In the genomic region with DNA sequence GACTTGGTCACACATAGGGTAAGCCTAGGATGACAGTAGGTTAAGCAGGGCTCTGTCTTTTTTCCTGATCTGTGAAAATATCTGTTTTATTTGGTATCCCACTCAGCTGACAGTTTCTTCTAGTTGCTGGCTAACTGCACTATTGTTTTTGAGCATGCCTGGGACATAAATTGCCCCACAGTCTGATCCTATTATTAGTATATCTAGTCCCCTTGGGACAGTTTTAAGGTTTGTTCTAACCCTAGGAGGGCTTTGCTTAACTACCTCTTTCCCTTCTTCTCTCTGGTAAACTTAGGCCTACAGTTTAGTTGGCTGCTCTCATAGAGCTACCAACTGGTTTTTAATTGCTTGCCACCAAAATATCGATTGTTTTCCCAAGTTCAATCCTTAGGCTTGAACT, we compare ENCODE assay signal across 26 cellular contexts.
DNase-seq lines count a peak whose midpoint lies in the region; ATAC-seq, FAIRE-seq and TF ChIP-seq lines count a peak whose summit lies in the region.
"Had no signal": no experiment of that assay in that cellular context is flagged by ENCODE, and none has a peak within 500 bp of the region (broad histone marks: within the 10 kb centered on the region; RNA-seq: fewer than 3 reads in every experiment).

No MANE protein-coding gene starts in this region.

- no peak for TF ChIP-seq RAD21 in GM12878 (IDR thresholded peaks at IDR 0.05; ENCODE audit: insufficient read depth, low read depth, low read length)

- H3K4me1 ChIP-seq in Loucy (ENCODE audit: insufficient read depth, low read length, poor library complexity, severe bottlenecking) (peaks cover 45% of the 10 kb centered on the region), GM12878 (ENCODE audit: control insufficient read depth, insufficient read depth, low read length) (no peaks in the 10 kb centered on the region), small intestine (ENCODE audit: control insufficient read depth in 2 of 2, insufficient read depth in 1 of 2, low read depth in 1 of 2, low read length in 1 of 2) (no peaks in the 10 kb centered on the region), foreskin keratinocyte (peaks cover 3% of the 10 kb centered on the region)

- H2AFZ ChIP-seq in Loucy (ENCODE audit: low read length) (peak overlapping the region; percentile 54), GM12878 (ENCODE audit: control insufficient read depth, low read depth, low read length) (no peak overlapping the region)

- H3K9me2 ChIP-seq in Loucy (replicated peaks; ENCODE audit: low read depth, low read length) = no peaks in the 10 kb centered on the region

- H3K4me2 ChIP-seq in Loucy (ENCODE audit: low read depth, low read length, poor library complexity, severe bottlenecking) (peak overlapping the region; percentile 28), GM12878 (ENCODE audit: control insufficient read depth, insufficient read depth) (no peak overlapping the region)

- SMC1A ChIA-PET in GM12878 (lab: Charles Lee; ENCODE audit: uncharacterized antibody, unreplicated experiment) = interaction anchor here (1.2 kb wide), 1 partner anchor 123 kb away, joined by 3 read pairs; no protein-coding TSS in a partner anchor

- H3K4me3 ChIP-seq in Loucy (ENCODE audit: low read length, poor library complexity, severe bottlenecking) (no peak overlapping the region), GM12878 (no peak overlapping the region), small intestine (ENCODE audit: low read depth in 1 of 2, low read length in 2 of 2) (no peak overlapping the region)
- H3K4me3 ChIP-seq: K562, MG63, SJCRH30 had no signal

- no peaks in the 10 kb centered on the region for H3K79me2 ChIP-seq in Loucy (ENCODE audit: insufficient read depth, low read length)
- H3K79me2 ChIP-seq in GM12878 (ENCODE audit: control insufficient read depth, insufficient read depth, low read length) = no peaks in the 10 kb centered on the region

- peak overlapping the region; percentile 18 for H3K27ac Mint-ChIP-seq in mesothelial cell of epicardium
- peak overlapping the region; percentile 1 for H3K27ac Mint-ChIP-seq in stimulated activated naive B cell treated with anti-CD40 and anti-IgM and Interleukin-4, amounts not matched to agents 10 μg/mL and 1 μg/mL and 100 μg/mL, for 72 hours
- no peak overlapping the region for H3K27ac Mint-ChIP-seq in activated CD8-positive, alpha-beta T cell treated with anti-CD3 and anti-CD28 coated beads for 36 hours
- H3K27ac Mint-ChIP-seq: CD14-positive monocyte; CD8-positive, alpha-beta memory T cell had no signal

- H3K9me3 Mint-ChIP-seq in mesothelial cell of epicardium = no peaks in the 10 kb centered on the region
- no peaks in the 10 kb centered on the region for H3K9me3 Mint-ChIP-seq in stimulated activated naive B cell treated with anti-CD40 and anti-IgM and Interleukin-4, amounts not matched to agents 10 μg/mL and 1 μg/mL and 100 μg/mL, for 72 hours
- H3K9me3 Mint-ChIP-seq in activated CD8-positive, alpha-beta T cell treated with anti-CD3 and anti-CD28 coated beads for 36 hours = no peaks in the 10 kb centered on the region
- H3K9me3 Mint-ChIP-seq: CD8-positive, alpha-beta memory T cell had no signal

- no peaks in the 10 kb centered on the region for H3K27me3 ChIP-seq in Loucy (ENCODE audit: insufficient read depth, low read length, poor library complexity, severe bottlenecking)
- no peaks in the 10 kb centered on the region for H3K27me3 ChIP-seq in GM12878 (replicated peaks in 1 of 2; ENCODE audit: control insufficient read depth in 2 of 2, insufficient read depth in 2 of 2, low read length in 1 of 2)
- no peaks in the 10 kb centered on the region for H3K27me3 ChIP-seq in small intestine (ENCODE audit: control insufficient read depth in 2 of 2, insufficient read depth in 2 of 2, low read length in 2 of 2)
- no peaks in the 10 kb centered on the region for H3K27me3 ChIP-seq in foreskin keratinocyte
- H3K27me3 ChIP-seq: MG63, SJCRH30 had no signal

- no peak overlapping the region for H3K4me3 Mint-ChIP-seq in mesothelial cell of epicardium
- no peak overlapping the region for H3K4me3 Mint-ChIP-seq in stimulated activated naive B cell treated with anti-CD40 and anti-IgM and Interleukin-4, amounts not matched to agents 10 μg/mL and 1 μg/mL and 100 μg/mL, for 72 hours
- no peak overlapping the region for H3K4me3 Mint-ChIP-seq in activated CD8-positive, alpha-beta T cell treated with anti-CD3 and anti-CD28 coated beads for 36 hours
- H3K4me3 Mint-ChIP-seq: CD14-positive monocyte; CD8-positive, alpha-beta memory T cell had no signal

- RAD21 ChIA-PET in GM12878 (lab: Charles Lee; ENCODE audit: unreplicated experiment) = interaction anchor here (1.5 kb wide), 1 partner anchor 17 kb away, joined by 4 read pairs; no protein-coding TSS in a partner anchor

- H3K9me3 ChIP-seq in Loucy (ENCODE audit: insufficient read depth, low read depth, low read length) = no peaks in the 10 kb centered on the region
- H3K9me3 ChIP-seq in GM12878 (replicated peaks; ENCODE audit: control insufficient read depth, insufficient read depth, low read length) = no peaks in the 10 kb centered on the region
- no peaks in the 10 kb centered on the region for H3K9me3 ChIP-seq in small intestine (ENCODE audit: control insufficient read depth, low read depth)
- H3K9me3 ChIP-seq: MG63 had no signal

- FAIRE-seq in GM12878 (lab: Jason Lieb, UNC) (no peak), small intestine (lab: Jason Lieb, UNC) (no peak)
- FAIRE-seq: GM12892, GM19239, H54, K562 had no signal

- intact Hi-C loops in GM12878 (cut with micrococcal nuclease; ENCODE audit: unreplicated experiment) = no loop called here
- intact Hi-C loops in activated CD8-positive, alpha-beta T cell treated with anti-CD3 and anti-CD28 coated beads for 36 hours (cut with micrococcal nuclease) = no loop called here

- H3K4me1 Mint-ChIP-seq in mesothelial cell of epicardium = peaks cover 53% of the 10 kb centered on the region
- H3K4me1 Mint-ChIP-seq in stimulated activated naive B cell treated with anti-CD40 and anti-IgM and Interleukin-4, amounts not matched to agents 10 μg/mL and 1 μg/mL and 100 μg/mL, for 72 hours = no peaks in the 10 kb centered on the region
- no peaks in the 10 kb centered on the region for H3K4me1 Mint-ChIP-seq in activated CD8-positive, alpha-beta T cell treated with anti-CD3 and anti-CD28 coated beads for 36 hours (ENCODE audit: low read depth)
- H3K4me1 Mint-ChIP-seq: CD8-positive, alpha-beta memory T cell had no signal

- 0 out of 2 replicates have a peak, but pooled peaks cover 2% of the 10 kb centered on the region for H3F3A ChIP-seq in Loucy (ENCODE audit: low read depth)

- H3K27ac ChIP-seq in GM12878 (ENCODE audit: control insufficient read depth, insufficient read depth) (no peak overlapping the region), small intestine (ENCODE audit: low read depth in 1 of 2, low read length in 1 of 2) (no peak overlapping the region), foreskin keratinocyte (no peak overlapping the region)
- H3K27ac ChIP-seq: SJCRH30 had no signal

- no peaks in the 10 kb centered on the region for H3K36me3 Mint-ChIP-seq in mesothelial cell of epicardium
- no peaks in the 10 kb centered on the region for H3K36me3 Mint-ChIP-seq in stimulated activated naive B cell treated with anti-CD40 and anti-IgM and Interleukin-4, amounts not matched to agents 10 μg/mL and 1 μg/mL and 100 μg/mL, for 72 hours
- H3K36me3 Mint-ChIP-seq in activated CD8-positive, alpha-beta T cell treated with anti-CD3 and anti-CD28 coated beads for 36 hours (ENCODE audit: low read depth) = no peaks in the 10 kb centered on the region
- H3K36me3 Mint-ChIP-seq: CD14-positive monocyte; CD8-positive, alpha-beta memory T cell had no signal

- POLR2A ChIA-PET in GM12878 (lab: Charles Lee) = interaction anchor here (1.1 kb wide), 2 partner anchors 11 to 20 kb away, joined by 3 read pairs; no protein-coding TSS in a partner anchor
- POLR2A ChIA-PET in activated CD8-positive, alpha-beta T cell treated with anti-CD3 and anti-CD28 coated beads for 36 hours (lab: Charles Lee) = interaction anchor here (0.6 kb wide), 1 partner anchor 52 kb away, joined by 3 read pairs; no protein-coding TSS in a partner anchor

- no peak for TF ChIP-seq EP300 in GM12878 (IDR thresholded peaks at IDR 0.05; ENCODE audit: borderline replicate concordance in 1 of 2, control insufficient read depth in 1 of 2, low read depth in 2 of 2, low read length in 2 of 2)

- H3K36me3 ChIP-seq in Loucy (ENCODE audit: insufficient read depth, low read length) (no peaks in the 10 kb centered on the region), GM12878 (ENCODE audit: control insufficient read depth in 2 of 2, insufficient read depth in 2 of 2, low read length in 1 of 2) (no peaks in the 10 kb centered on the region), small intestine (ENCODE audit: control insufficient read depth in 2 of 2, insufficient read depth in 2 of 2, low read length in 2 of 2) (no peaks in the 10 kb centered on the region)
- H3K36me3 ChIP-seq: MG63, SJCRH30 had no signal

- in situ Hi-C loops in GM12878 (cut with MboI) = no loop called here

- H3K9ac ChIP-seq in Loucy (ENCODE audit: low read depth, low read length, poor library complexity, severe bottlenecking) (peak overlapping the region; percentile 11), GM12878 (ENCODE audit: control insufficient read depth, insufficient read depth, low read length) (no peak overlapping the region)

- CTCF ChIA-PET in GM12878 (lab: Yijun Ruan, JAX) = interaction anchor here (1.2 kb wide), 1 partner anchor 37 kb away, joined by 4 read pairs; no protein-coding TSS in a partner anchor
- CTCF ChIA-PET in activated CD8-positive, alpha-beta T cell treated with anti-CD3 and anti-CD28 coated beads for 36 hours (lab: Charles Lee) = no interaction called here

- no peak for TF ChIP-seq POLR2A in GM12878 (IDR thresholded peaks at IDR 0.05; ENCODE audit: low read depth, low read length)

- DNase-seq in GM12878 (ENCODE audit: low read depth, low spot score) (no peak), mesothelial cell of epicardium (ENCODE audit: low spot score in 2 of 2, unreplicated experiment in 2 of 2) (no peak), small intestine (no peak), foreskin keratinocyte (no peak)
- DNase-seq in stimulated activated naive B cell treated with anti-CD40 and anti-IgM and Interleukin-4, amounts not matched to agents 10 μg/mL and 1 μg/mL and 100 μg/mL, for 72 hours = no peak
- DNase-seq in activated CD8-positive, alpha-beta T cell treated with anti-CD3 and anti-CD28 coated beads for 36 hours = no peak
- DNase-seq: CD8-positive, alpha-beta memory T cell; DMS 273 treated with DMSO at 0.1 percent for 48 hours; DMS79; EL; GF-D8; Kasumi-1; MG63; NCI-H2029; NCI-H2227 treated with DMSO at 0.1 percent for 48 hours; PC-3; SJCRH30 had no signal

- H4K20me1 ChIP-seq in Loucy (ENCODE audit: insufficient read depth, low read length, poor library complexity, severe bottlenecking) (no peaks in the 10 kb centered on the region), GM12878 (ENCODE audit: control insufficient read depth, insufficient read depth) (no peaks in the 10 kb centered on the region)

- WGBS in GM12878 (ENCODE audit: insufficient coverage, insufficient replicate concordance, low lambda C conversion rate, missing lambda C conversion rate) = 0% methylated on average over 1 of the region's 1 CpG
- 85 to 92% (median 91%) methylated on average over 1 of the region's 1 CpG for WGBS in small intestine, 3 donors

- peak; percentile 37; the same call in 2 of the 3 replicates for ATAC-seq in GM12878
- peak in 1 of 2 donors; percentile 25 for ATAC-seq in stimulated activated naive B cell treated with anti-CD40 and anti-IgM and Interleukin-4, amounts not matched to agents 10 μg/mL and 1 μg/mL and 100 μg/mL, for 72 hours (replicated peaks)
- ATAC-seq in HG03442 (IDR thresholded peaks at IDR 0.05; ENCODE audit: unreplicated experiment) = no peak
- ATAC-seq in foreskin keratinocyte = no peak
- ATAC-seq in activated CD8-positive, alpha-beta T cell treated with anti-CD3 and anti-CD28 coated beads for 36 hours = no peak
- ATAC-seq: K562, PC-3, Right ventricle myocardium inferior, SK-N-SH treated with all-trans-retinoic acid at 6 μM for 48 hours had no signal

- no peaks in the 10 kb centered on the region for H3K27me3 Mint-ChIP-seq in mesothelial cell of epicardium (ENCODE audit: low read depth)
- no peaks in the 10 kb centered on the region for H3K27me3 Mint-ChIP-seq in stimulated activated naive B cell treated with anti-CD40 and anti-IgM and Interleukin-4, amounts not matched to agents 10 μg/mL and 1 μg/mL and 100 μg/mL, for 72 hours
- H3K27me3 Mint-ChIP-seq in activated CD8-positive, alpha-beta T cell treated with anti-CD3 and anti-CD28 coated beads for 36 hours = peaks cover 1% of the 10 kb centered on the region

- TF ChIP-seq CTCF in Loucy (conservative IDR thresholded peaks at IDR 0.05; ENCODE audit: low read length) (no peak), GM12878 (IDR thresholded peaks at IDR 0.05 in 2 of 3, conservative IDR thresholded peaks at IDR 0.05 in 1 of 3; ENCODE audit: control insufficient read depth in 2 of 3, extremely low read depth in 1 of 3, insufficient read depth in 1 of 3, low read depth in 3 of 3, low read length in 3 of 3) (no peak), mesothelial cell of epicardium (IDR thresholded peaks at IDR 0.05; ENCODE audit: unreplicated experiment) (no peak), foreskin keratinocyte (conservative IDR thresholded peaks at IDR 0.05) (no peak)
- TF ChIP-seq CTCF in activated CD8-positive, alpha-beta T cell treated with anti-CD3 and anti-CD28 coated beads for 36 hours (IDR thresholded peaks at IDR 0.05) = no peak

- no TSS peak for BruUV-seq in GM12878 (replicated peaks; lab: Mats Ljungman, UMichigan)
